7 cellular contexts compared by ENCODE assay signal in genomic region chr16:67158637-67159600, GRCh38. TPM values are rescaled to one million over a fixed set of nuclear protein-coding genes. Genes with fewer than 3 reads are reported as not detected.
DNase-seq lines count a peak whose midpoint lies in the region; ATAC-seq and TF ChIP-seq lines count a peak whose summit lies in the region.

No MANE protein-coding gene starts in this region.

- H3K27me3 ChIP-seq in PC-3 (ENCODE audit: low read length) (no peaks in the 10 kb centered on the region), right atrium auricular region (no peaks in the 10 kb centered on the region)

- peaks cover 21% of the 10 kb centered on the region for H3K4me1 ChIP-seq in PC-3 (ENCODE audit: insufficient read depth, low read length)
- H3K4me1 ChIP-seq in right atrium auricular region: peaks cover 0 to 53% of the 10 kb centered on the region in 2 donors

- H3K36me3 ChIP-seq in PC-3 (ENCODE audit: low read depth, low read length) (no peaks in the 10 kb centered on the region), right atrium auricular region (no peaks in the 10 kb centered on the region)

- intact Hi-C loops in PC-3 (cut with micrococcal nuclease): loop anchor here (1.0 to 5.0 kb wide), 2 partner anchors 24 to 207 kb away; partner anchors contain the start of gene MATCAP1

- no peaks in the 10 kb centered on the region for H3F3A ChIP-seq in PC-3 (ENCODE audit: low read length, unreplicated experiment)

- no peaks in the 10 kb centered on the region for H4K20me1 ChIP-seq in PC-3 (ENCODE audit: low read length)

- ATAC-seq in GM18868 (IDR thresholded peaks at IDR 0.05; ENCODE audit: unreplicated experiment) (peak; percentile 40), HG02678 (IDR thresholded peaks at IDR 0.05; ENCODE audit: unreplicated experiment) (peak; percentile 33), PC-3 (peak; percentile 14)

- CTCF ChIA-PET in PC-3 (lab: Charles Lee): interaction anchor here (2.0 kb wide), 1 partner anchor 26 kb away, joined by 4 read pairs; no protein-coding TSS in a partner anchor

- DNase-seq in PC-3: peak; percentile 49
- DNase-seq in activated effector memory CD4-positive, alpha-beta T cell treated with anti-CD3 and anti-CD28 coated beads, Interleukin-2, amount 50 U/mL, for 16 hours: peak; percentile 93
- DNase-seq in right atrium auricular region (ENCODE audit: low spot score): no peak
- DNase-seq in stimulated activated CD4-positive, alpha-beta T cell treated with anti-CD3 and anti-CD28 coated beads, Interleukin-12 subunit alpha, Interleukin-12 subunit beta, amount 100 ng/mL, for 48 hours (ENCODE audit: low read depth in 2 of 3, low spot score in 1 of 3): peak; percentile 75 to 79 (median 78)
- no peak for DNase-seq in NK-92 (lab: John Stamatoyannopoulos, UW; ENCODE audit: unreplicated experiment)

- H3K27ac ChIP-seq in PC-3 (ENCODE audit: low read length) (peak overlapping the region; percentile 39; the same call in 1 of the 2 replicates), right atrium auricular region (peak overlapping the region; percentile 79 to 90)

- no peaks in the 10 kb centered on the region for H3K79me2 ChIP-seq in PC-3 (ENCODE audit: low read length)

- H3K9me3 ChIP-seq in PC-3 (ENCODE audit: low read length) (no peaks in the 10 kb centered on the region), right atrium auricular region (no peaks in the 10 kb centered on the region)

- TF ChIP-seq CTCF in PC-3 (conservative IDR thresholded peaks at IDR 0.05; ENCODE audit: low read depth, low read length) (no peak), right atrium auricular region (IDR thresholded peaks at IDR 0.05) (no peak)

- H3K9ac ChIP-seq in PC-3 (ENCODE audit: low read length): peak overlapping the region; percentile 81

- TSS peak; percentile 45 for BruUV-seq in PC-3 (replicated peaks; lab: Mats Ljungman, UMichigan)

- H2AFZ ChIP-seq in PC-3 (ENCODE audit: low read length): peak overlapping the region; percentile 80; the same call in 1 of the 2 replicates

- POLR2A ChIA-PET in PC-3 (lab: Charles Lee; ENCODE audit: unreplicated experiment): no interaction called here

- peak overlapping the region; percentile 98 for H3K4me2 ChIP-seq in PC-3 (ENCODE audit: low read length)

- H3K4me3 ChIP-seq in PC-3 (ENCODE audit: low read length) (peak overlapping the region; percentile 95), right atrium auricular region (peak overlapping the region; percentile 86 to 96)

- H3K9me2 ChIP-seq in PC-3 (replicated peaks; ENCODE audit: low read length): no peaks in the 10 kb centered on the region

RNA-seq across cellular contexts. Expression of gene TRADD, which starts 0.8 kb away (rescaled TPM):
- total RNA-seq in PC-3 (2014; rRNA removed) (19.4 and 26.6 TPM in 2 replicates), right atrium auricular region (10 to 100 TPM; 12.8 to 16.1 TPM)

RNA-seq across cellular contexts. Expression of gene FBXL8, which starts 0.8 kb away (rescaled TPM):
- total RNA-seq in PC-3 (2014; rRNA removed) (8.7 and 13.1 TPM in 2 replicates), right atrium auricular region (10 to 100 TPM in 1 of 2 donors, 1 to 10 TPM in 1; 9.5 to 11.6 TPM)

RNA-seq across cellular contexts. Expression of gene HSF4, which starts 5.6 kb away (rescaled TPM):
- total RNA-seq in PC-3 (2014; rRNA removed): 20.6 and 24.8 TPM in 2 replicates
- 100 to 1,000 TPM in 1 of 2 donors, 10 to 100 TPM in 1; 15.3 to 157 TPM for total RNA-seq in right atrium auricular region

RNA-seq across cellular contexts. Expression of gene B3GNT9, which starts 8.1 kb away (rescaled TPM):
- 2.3 and 2.8 TPM in 2 replicates for total RNA-seq in PC-3 (2014; rRNA removed)
- total RNA-seq in right atrium auricular region: 10 to 100 TPM; 12.2 to 31.6 TPM

RNA-seq across cellular contexts. Expression of gene NOL3, which starts 11.4 kb away (rescaled TPM):
- total RNA-seq in PC-3 (2014; rRNA removed) (64.5 and 91.6 TPM in 2 replicates), right atrium auricular region (100 to 1,000 TPM in 1 of 2 donors, 10 to 100 TPM in 1; 87.5 to 103 TPM)

Comparison
In these comparisons a context has a peak if more than half of its experiments do, and no peak if none do; other contexts are left out.
1. DNase-seq: peak in PC-3 (single experiment), activated effector memory CD4-positive, alpha-beta T cell treated with anti-CD3 and anti-CD28 coated beads, Interleukin-2, amount 50 U/mL, for 16 hours (single experiment) and stimulated activated CD4-positive, alpha-beta T cell treated with anti-CD3 and anti-CD28 coated beads, Interleukin-12 subunit alpha, Interleukin-12 subunit beta, amount 100 ng/mL, for 48 hours (3 of 3); none in right atrium auricular region (single experiment) and NK-92 (single experiment).
2. Peak in every context shown above with its lines, with median percentiles within 50 percentile points of each other: ATAC-seq.